ENCODE assay signal across 1 cellular context in the genomic region with DNA sequence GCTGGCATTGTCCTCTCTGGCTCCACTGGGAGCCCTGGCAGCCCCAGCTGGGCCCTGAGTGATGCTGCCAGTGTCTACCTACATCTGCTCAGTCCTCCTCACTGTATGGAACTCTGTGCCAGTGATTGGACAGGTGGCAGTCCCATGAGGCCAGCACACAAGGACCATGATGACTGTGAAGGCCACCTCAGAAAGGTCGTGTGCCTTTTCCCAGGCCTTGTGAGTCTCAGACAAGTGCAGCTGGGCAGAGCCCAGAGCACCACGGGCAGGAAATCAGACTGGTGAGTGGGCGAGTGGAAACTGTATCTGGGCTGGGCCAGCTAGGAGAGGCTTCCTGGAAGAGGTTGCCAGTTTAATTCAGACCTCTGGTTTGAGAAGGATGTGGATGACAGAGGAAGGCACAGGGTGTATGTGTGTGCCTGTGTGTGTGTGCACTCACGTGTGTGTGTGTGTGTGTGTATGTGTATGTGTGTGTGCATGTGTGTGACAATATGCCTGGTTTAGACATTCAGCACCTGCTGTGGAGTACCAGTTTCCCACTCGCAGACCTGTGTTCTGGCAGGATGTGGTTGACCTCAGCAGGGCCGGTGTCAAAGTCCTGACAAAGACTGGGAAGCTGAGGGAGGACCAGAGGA.
TF ChIP-seq lines count a peak whose summit lies in the region.

No MANE protein-coding gene starts in this region.

TF ChIP-seq in SK-N-SH, 30 proteins besides CTCF, POLR2A, EP300 and RAD21:
- TF ChIP-seq FOXM1 (IDR thresholded peaks at IDR 0.05; ENCODE audit: low read depth) (no peak), GABPA (IDR thresholded peaks at IDR 0.05; ENCODE audit: low read depth) (no peak), MEF2A (IDR thresholded peaks at IDR 0.05; ENCODE audit: borderline replicate concordance, low read depth) (no peak), RXRA (IDR thresholded peaks at IDR 0.05; ENCODE audit: borderline replicate concordance, low read depth) (no peak), NRF1 (IDR thresholded peaks at IDR 0.05; ENCODE audit: low read depth, low read length) (no peak), TAF1 (IDR thresholded peaks at IDR 0.05; ENCODE audit: borderline replicate concordance, low read depth, low read length) (no peak), IRF3 (IDR thresholded peaks at IDR 0.05; ENCODE audit: low read depth, low read length) (no peak), TCF12 (IDR thresholded peaks at IDR 0.05) (no peak), SIN3A (IDR thresholded peaks at IDR 0.05; ENCODE audit: borderline replicate concordance, low read depth, low read length) (no peak), TEAD4 (IDR thresholded peaks at IDR 0.05; ENCODE audit: borderline replicate concordance, insufficient read depth) (no peak)
- TF ChIP-seq, protein P1, sequence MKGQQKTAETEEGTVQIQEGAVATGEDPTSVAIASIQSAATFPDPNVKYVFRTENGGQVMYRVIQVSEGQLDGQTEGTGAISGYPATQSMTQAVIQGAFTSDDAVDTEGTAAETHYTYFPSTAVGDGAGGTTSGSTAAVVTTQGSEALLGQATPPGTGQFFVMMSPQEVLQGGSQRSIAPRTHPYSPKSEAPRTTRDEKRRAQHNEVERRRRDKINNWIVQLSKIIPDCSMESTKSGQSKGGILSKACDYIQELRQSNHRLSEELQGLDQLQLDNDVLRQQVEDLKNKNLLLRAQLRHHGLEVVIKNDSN (IDR thresholded peaks at IDR 0.05; ENCODE audit: borderline replicate concordance, low read depth), result no peak
- TF ChIP-seq, protein P2, sequence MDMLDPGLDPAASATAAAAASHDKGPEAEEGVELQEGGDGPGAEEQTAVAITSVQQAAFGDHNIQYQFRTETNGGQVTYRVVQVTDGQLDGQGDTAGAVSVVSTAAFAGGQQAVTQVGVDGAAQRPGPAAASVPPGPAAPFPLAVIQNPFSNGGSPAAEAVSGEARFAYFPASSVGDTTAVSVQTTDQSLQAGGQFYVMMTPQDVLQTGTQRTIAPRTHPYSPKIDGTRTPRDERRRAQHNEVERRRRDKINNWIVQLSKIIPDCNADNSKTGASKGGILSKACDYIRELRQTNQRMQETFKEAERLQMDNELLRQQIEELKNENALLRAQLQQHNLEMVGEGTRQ (IDR thresholded peaks at IDR 0.05; ENCODE audit: borderline replicate concordance, low read depth, low read length), result no peak
- TF ChIP-seq, protein P3, sequence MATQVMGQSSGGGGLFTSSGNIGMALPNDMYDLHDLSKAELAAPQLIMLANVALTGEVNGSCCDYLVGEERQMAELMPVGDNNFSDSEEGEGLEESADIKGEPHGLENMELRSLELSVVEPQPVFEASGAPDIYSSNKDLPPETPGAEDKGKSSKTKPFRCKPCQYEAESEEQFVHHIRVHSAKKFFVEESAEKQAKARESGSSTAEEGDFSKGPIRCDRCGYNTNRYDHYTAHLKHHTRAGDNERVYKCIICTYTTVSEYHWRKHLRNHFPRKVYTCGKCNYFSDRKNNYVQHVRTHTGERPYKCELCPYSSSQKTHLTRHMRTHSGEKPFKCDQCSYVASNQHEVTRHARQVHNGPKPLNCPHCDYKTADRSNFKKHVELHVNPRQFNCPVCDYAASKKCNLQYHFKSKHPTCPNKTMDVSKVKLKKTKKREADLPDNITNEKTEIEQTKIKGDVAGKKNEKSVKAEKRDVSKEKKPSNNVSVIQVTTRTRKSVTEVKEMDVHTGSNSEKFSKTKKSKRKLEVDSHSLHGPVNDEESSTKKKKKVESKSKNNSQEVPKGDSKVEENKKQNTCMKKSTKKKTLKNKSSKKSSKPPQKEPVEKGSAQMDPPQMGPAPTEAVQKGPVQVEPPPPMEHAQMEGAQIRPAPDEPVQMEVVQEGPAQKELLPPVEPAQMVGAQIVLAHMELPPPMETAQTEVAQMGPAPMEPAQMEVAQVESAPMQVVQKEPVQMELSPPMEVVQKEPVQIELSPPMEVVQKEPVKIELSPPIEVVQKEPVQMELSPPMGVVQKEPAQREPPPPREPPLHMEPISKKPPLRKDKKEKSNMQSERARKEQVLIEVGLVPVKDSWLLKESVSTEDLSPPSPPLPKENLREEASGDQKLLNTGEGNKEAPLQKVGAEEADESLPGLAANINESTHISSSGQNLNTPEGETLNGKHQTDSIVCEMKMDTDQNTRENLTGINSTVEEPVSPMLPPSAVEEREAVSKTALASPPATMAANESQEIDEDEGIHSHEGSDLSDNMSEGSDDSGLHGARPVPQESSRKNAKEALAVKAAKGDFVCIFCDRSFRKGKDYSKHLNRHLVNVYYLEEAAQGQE (IDR thresholded peaks at IDR 0.05; ENCODE audit: low read depth, low read length), result no peak
TF ChIP-seq in SK-N-SH: peak in this region for 0.
